In the genomic region with DNA sequence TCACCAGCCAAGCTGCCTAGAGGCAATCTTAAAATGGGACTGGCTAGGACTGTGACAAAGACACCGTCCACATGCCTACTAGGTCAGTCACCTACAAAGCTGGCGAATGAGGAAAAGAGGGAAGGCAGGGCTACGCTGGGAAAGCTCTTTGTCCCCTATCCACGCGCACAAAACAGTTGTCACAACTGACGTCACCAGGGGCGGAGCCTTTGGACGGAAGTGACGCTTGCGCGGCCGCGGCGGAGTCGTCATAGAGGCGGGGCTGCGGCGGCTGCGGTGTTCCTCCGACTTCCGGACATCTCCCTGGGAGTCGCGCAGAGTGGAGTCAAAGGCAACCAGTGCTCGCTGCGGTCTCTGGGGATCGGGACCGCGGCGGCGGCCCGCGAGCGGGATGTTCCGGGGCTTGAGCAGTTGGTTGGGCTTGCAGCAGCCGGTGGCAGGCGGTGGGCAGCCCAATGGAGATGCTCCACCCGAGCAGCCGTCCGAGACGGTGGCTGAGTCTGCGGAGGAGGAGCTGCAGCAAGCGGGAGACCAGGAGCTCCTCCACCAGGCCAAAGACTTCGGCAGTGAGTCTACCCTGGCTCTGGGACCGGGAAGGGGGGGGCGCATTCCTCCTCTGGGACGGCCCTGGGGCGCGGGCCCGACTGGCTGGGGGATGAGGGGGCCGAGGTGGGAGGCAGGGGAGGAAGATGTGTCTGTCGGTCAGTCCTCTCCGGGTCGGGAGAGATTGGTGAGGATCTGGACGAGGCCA, we compare ENCODE assay signal across 8 cellular contexts. TPM values are rescaled to one million over a fixed set of nuclear protein-coding genes. Genes with fewer than 3 reads are reported as not detected.
DNase-seq lines count a peak whose midpoint lies in the region; ATAC-seq and TF ChIP-seq lines count a peak whose summit lies in the region.

SYAP1 (plus strand) TSS at position 279 of the 751 bp plus-strand sequence; CDS start at position 392, 113 bp downstream.

- H3K27me3 ChIP-seq in prostate gland (replicated peaks; ENCODE audit: insufficient read depth), result no peaks in the 10 kb centered on the region

- peak within 1 kb of the TSS; percentile 94 for H3K27ac ChIP-seq in angular gyrus (ENCODE audit: low read depth, low read length)
- peak within 1 kb of the TSS; percentile 92 to 94 for H3K27ac ChIP-seq in prostate gland
- peak within 1 kb of the TSS; percentile 97 for H3K27ac ChIP-seq in urinary bladder (ENCODE audit: low read depth)

- H3K4me3 ChIP-seq in prostate gland (peak within 1 kb of the TSS; percentile 59 to 60), urinary bladder (ENCODE audit: low read depth, low read length) (peak within 1 kb of the TSS; percentile 79)

- DNase-seq in NCI-H187 (lab: John Stamatoyannopoulos, UW) (peak; percentile 84 to 88), T-helper 2 cell (peak; percentile 79 to 98 (median 89)), left ventricle myocardium superior (peak; percentile 94), prostate gland (ENCODE audit: low spot score) (peak; percentile 93)

- intact Hi-C loops in left ventricle myocardium superior (cut with micrococcal nuclease) (no loop called here), prostate gland (cut with DNase I) (no loop called here)

- no peaks in the 10 kb centered on the region for H3K9me3 ChIP-seq in prostate gland

- WGBS in prostate gland, result 2% methylated on average over 11 of the region's 54 CpGs
- under 1% methylated on average over 54 of the region's 54 CpGs for WGBS in urinary bladder

- TF ChIP-seq CTCF in prostate gland (IDR thresholded peaks at IDR 0.05), result no peak

- H3K36me3 ChIP-seq in prostate gland (no peaks in the 10 kb centered on the region), urinary bladder (ENCODE audit: insufficient read depth) (no peaks in the 10 kb centered on the region)

- peak; percentile 93 for TF ChIP-seq POLR2A in prostate gland (IDR thresholded peaks at IDR 0.05)

- ATAC-seq in GM18498 (IDR thresholded peaks at IDR 0.05; ENCODE audit: unreplicated experiment), result peak; percentile 99
- ATAC-seq in HG02938 (IDR thresholded peaks at IDR 0.05; ENCODE audit: unreplicated experiment), result peak; percentile 85
- ATAC-seq in left ventricle myocardium superior, result peak; percentile 98

- H3K4me1 ChIP-seq in prostate gland (replicated peaks), result no peaks in the 10 kb centered on the region
- no peaks in the 10 kb centered on the region for H3K4me1 ChIP-seq in urinary bladder (ENCODE audit: insufficient read depth)

RNA-seq across cellular contexts. Expression of gene SYAP1, which starts in this region (rescaled TPM):
- total RNA-seq in left ventricle myocardium superior (17.5 TPM), prostate gland (10 to 100 TPM; 23.9 to 39.4 TPM), urinary bladder (29.9 TPM)
- polyA plus RNA-seq in urinary bladder, result 9.5 TPM

Comparison
In these comparisons a context has a peak if more than half of its experiments do, and no peak if none do; other contexts are left out.
1. Peak in every context shown above with its lines: DNase-seq, ATAC-seq, H3K4me3 ChIP-seq and H3K27ac ChIP-seq.